Comparison of ENCODE assay signal across 1 cellular context in genomic region chr1:46615735-46616134, GRCh38.
A peak's percentile ranks its signal among the peaks of the same experiment; 100 is the strongest.
TF ChIP-seq lines count a peak whose summit lies in the region.

No MANE protein-coding gene starts in this region.

TF ChIP-seq in HepG2, 621 proteins besides CTCF, POLR2A, EP300 and RAD21:
- no peak for TF ChIP-seq ZNF513 (CRISPR knock-in tag; conservative IDR thresholded peaks at IDR 0.05)
- TF ChIP-seq MXI1 (IDR thresholded peaks at IDR 0.05; ENCODE audit: borderline replicate concordance, low read depth, low read length) = no peak
- peak; percentile 46; the same call in 1 of the 2 replicates for TF ChIP-seq BCL6 (CRISPR knock-in tag; IDR thresholded peaks at IDR 0.05)
- TF ChIP-seq PAF1 (CRISPR knock-in tag; IDR thresholded peaks at IDR 0.05) = no peak
- peak; percentile 18; the same call in 1 of the 2 replicates for TF ChIP-seq EEA1 (CRISPR knock-in tag; IDR thresholded peaks at IDR 0.05; ENCODE audit: borderline replicate concordance)
- TF ChIP-seq ZFX (CRISPR knock-in tag; IDR thresholded peaks at IDR 0.05; ENCODE audit: low read depth) = no peak
- TF ChIP-seq ZNF788 (CRISPR knock-in tag; IDR thresholded peaks at IDR 0.05; ENCODE audit: borderline replicate concordance) = 0 out of 2 replicates have a peak, but pooled peaks have one; percentile 44
